ENCODE assay signal across 8 cellular contexts in the genomic region with DNA sequence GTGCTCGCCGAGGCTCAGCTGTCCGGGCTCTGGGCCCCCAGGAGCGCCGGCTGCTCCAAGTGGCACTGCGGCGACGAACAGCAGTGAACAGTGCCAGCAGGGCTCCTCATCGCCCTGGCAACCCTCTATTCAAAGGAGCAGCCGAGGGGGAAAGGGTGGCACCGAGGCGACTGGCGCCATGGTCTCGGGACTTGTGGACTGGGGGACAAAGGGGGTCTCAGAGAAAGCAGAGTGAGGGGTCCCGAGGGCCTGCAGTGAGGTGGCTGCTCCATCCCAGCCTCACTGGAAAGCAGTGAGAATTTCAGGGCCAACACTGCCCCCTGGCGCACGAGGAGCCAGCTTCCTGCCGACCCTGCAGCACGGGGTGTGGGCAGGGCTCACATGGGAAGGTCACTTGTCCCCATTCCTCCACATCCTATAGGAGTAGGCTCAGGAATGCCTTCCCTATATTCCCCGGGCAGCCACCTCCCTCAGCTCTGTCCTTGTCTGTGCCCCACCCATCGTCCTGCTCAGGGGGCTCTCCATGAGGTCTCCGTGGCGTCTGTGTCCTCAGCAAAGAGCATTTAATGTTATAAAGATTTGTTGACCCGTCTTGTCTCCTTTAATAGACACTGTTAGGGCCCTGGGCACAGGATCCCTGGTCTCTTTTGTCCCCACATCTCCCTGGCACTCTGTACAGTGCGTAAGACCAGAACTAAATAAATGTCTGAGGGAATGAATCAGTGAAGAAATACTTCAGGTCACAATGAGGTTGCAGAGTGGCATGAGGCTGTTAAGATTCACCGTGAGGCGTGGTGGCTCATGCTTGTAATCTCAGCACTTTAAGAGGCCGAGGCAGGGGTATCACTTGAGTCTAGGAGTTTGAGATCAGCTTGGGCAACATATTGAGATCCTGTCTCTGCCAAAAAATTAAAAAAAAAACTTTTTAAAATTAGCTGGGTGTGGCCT. TPM values are rescaled to one million over a fixed set of nuclear protein-coding genes. Genes with fewer than 3 reads are reported as not detected.
DNase-seq lines count a peak whose midpoint lies in the region; FAIRE-seq and TF ChIP-seq lines count a peak whose summit lies in the region.

No MANE protein-coding gene starts in this region.

- H3K27me3 Mint-ChIP-seq in activated naive CD8-positive, alpha-beta T cell treated with anti-CD3 and anti-CD28 coated beads for 36 hours: peaks cover 4% of the 10 kb centered on the region

- no peak overlapping the region for H3K4me3 Mint-ChIP-seq in activated naive CD8-positive, alpha-beta T cell treated with anti-CD3 and anti-CD28 coated beads for 36 hours

- peak; percentile 36 to 53 (median 42) for TF ChIP-seq CTCF in uterus (IDR thresholded peaks at IDR 0.05)

- no peaks in the 10 kb centered on the region for H3K27me3 ChIP-seq in uterus

- no peak for TF ChIP-seq POLR2A in uterus (IDR thresholded peaks at IDR 0.05)

- no peak for TF ChIP-seq EP300 in Ishikawa (IDR thresholded peaks at IDR 0.05; ENCODE audit: borderline replicate concordance)

- TF ChIP-seq RAD21 in Ishikawa (IDR thresholded peaks at IDR 0.05; ENCODE audit: low read depth): peak; percentile 82

- no peak overlapping the region for H3K27ac Mint-ChIP-seq in activated naive CD8-positive, alpha-beta T cell treated with anti-CD3 and anti-CD28 coated beads for 36 hours

- peak; percentile 87 for DNase-seq in D341Med (ENCODE audit: low spot score)
- peak; percentile 83 to 92 for DNase-seq in SHP77 (lab: John Stamatoyannopoulos, UW)
- peak; percentile 66 for DNase-seq in activated naive CD8-positive, alpha-beta T cell treated with anti-CD3 and anti-CD28 coated beads for 36 hours
- DNase-seq in head of caudate nucleus: peak; percentile 54 to 94 (median 87)
- peak; percentile 73 to 97 (median 89) for DNase-seq in posterior cingulate gyrus
- no peak for DNase-seq in uterus
- DNase-seq in HTR-8/SVneo (ENCODE audit: insufficient read length, low spot score): no peak

- H3K4me3 ChIP-seq in uterus: no peak overlapping the region

- intact Hi-C loops in head of caudate nucleus (cut with DNase I) (loop anchor here (1.0 kb wide), 1 partner anchor 75 kb away; a partner anchor contains a TSS), posterior cingulate gyrus (cut with DNase I) (loop anchor here (5.0 to 10.0 kb wide), 2 partner anchors 72 to 186 kb away; a partner anchor contains a TSS), uterus (cut with DNase I; ENCODE audit: low total_unique reads) (no loop called here)

- no peak for FAIRE-seq in HTR-8/SVneo (lab: Jason Lieb, UNC)

- H3K4me1 ChIP-seq in uterus: no peaks in the 10 kb centered on the region

- H3K4me1 Mint-ChIP-seq in activated naive CD8-positive, alpha-beta T cell treated with anti-CD3 and anti-CD28 coated beads for 36 hours: peaks cover 9% of the 10 kb centered on the region

- H3K9me3 Mint-ChIP-seq in activated naive CD8-positive, alpha-beta T cell treated with anti-CD3 and anti-CD28 coated beads for 36 hours: no peaks in the 10 kb centered on the region

- no peaks in the 10 kb centered on the region for H3K36me3 Mint-ChIP-seq in activated naive CD8-positive, alpha-beta T cell treated with anti-CD3 and anti-CD28 coated beads for 36 hours

- H3K9me3 ChIP-seq in uterus: no peaks in the 10 kb centered on the region

- no peaks in the 10 kb centered on the region for H3K36me3 ChIP-seq in uterus

- no peak overlapping the region for H3K27ac ChIP-seq in uterus

TF ChIP-seq in Ishikawa, 13 proteins besides CTCF, POLR2A, EP300 and RAD21:
- TF ChIP-seq, protein P1, sequence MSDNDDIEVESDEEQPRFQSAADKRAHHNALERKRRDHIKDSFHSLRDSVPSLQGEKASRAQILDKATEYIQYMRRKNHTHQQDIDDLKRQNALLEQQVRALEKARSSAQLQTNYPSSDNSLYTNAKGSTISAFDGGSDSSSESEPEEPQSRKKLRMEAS (IDR thresholded peaks at IDR 0.05): peak; percentile 55; the same call in 1 of the 2 replicates
- TF ChIP-seq EGR1 (IDR thresholded peaks at IDR 0.05) (no peak), TAF1 (IDR thresholded peaks at IDR 0.05; ENCODE audit: low read depth) (no peak), CREB1 (IDR thresholded peaks at IDR 0.05; ENCODE audit: low read depth) (no peak), ZBTB7A (IDR thresholded peaks at IDR 0.05; ENCODE audit: low read depth) (0 out of 2 replicates have a peak, but pooled peaks have one; percentile 50), FOXM1 (IDR thresholded peaks at IDR 0.05; ENCODE audit: borderline replicate concordance, low read depth) (no peak), TEAD4 (IDR thresholded peaks at IDR 0.05) (no peak), NFIC (IDR thresholded peaks at IDR 0.05) (no peak), CEBPB (IDR thresholded peaks at IDR 0.05) (no peak), TCF12 (IDR thresholded peaks at IDR 0.05; ENCODE audit: low read depth) (no peak), YY1 (IDR thresholded peaks at IDR 0.05; ENCODE audit: low read depth) (no peak; the same call in 1 of the 2 replicates)
- TF ChIP-seq, protein P2, sequence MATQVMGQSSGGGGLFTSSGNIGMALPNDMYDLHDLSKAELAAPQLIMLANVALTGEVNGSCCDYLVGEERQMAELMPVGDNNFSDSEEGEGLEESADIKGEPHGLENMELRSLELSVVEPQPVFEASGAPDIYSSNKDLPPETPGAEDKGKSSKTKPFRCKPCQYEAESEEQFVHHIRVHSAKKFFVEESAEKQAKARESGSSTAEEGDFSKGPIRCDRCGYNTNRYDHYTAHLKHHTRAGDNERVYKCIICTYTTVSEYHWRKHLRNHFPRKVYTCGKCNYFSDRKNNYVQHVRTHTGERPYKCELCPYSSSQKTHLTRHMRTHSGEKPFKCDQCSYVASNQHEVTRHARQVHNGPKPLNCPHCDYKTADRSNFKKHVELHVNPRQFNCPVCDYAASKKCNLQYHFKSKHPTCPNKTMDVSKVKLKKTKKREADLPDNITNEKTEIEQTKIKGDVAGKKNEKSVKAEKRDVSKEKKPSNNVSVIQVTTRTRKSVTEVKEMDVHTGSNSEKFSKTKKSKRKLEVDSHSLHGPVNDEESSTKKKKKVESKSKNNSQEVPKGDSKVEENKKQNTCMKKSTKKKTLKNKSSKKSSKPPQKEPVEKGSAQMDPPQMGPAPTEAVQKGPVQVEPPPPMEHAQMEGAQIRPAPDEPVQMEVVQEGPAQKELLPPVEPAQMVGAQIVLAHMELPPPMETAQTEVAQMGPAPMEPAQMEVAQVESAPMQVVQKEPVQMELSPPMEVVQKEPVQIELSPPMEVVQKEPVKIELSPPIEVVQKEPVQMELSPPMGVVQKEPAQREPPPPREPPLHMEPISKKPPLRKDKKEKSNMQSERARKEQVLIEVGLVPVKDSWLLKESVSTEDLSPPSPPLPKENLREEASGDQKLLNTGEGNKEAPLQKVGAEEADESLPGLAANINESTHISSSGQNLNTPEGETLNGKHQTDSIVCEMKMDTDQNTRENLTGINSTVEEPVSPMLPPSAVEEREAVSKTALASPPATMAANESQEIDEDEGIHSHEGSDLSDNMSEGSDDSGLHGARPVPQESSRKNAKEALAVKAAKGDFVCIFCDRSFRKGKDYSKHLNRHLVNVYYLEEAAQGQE (IDR thresholded peaks at IDR 0.05; ENCODE audit: low read depth): no peak
- TF ChIP-seq, protein P3, sequence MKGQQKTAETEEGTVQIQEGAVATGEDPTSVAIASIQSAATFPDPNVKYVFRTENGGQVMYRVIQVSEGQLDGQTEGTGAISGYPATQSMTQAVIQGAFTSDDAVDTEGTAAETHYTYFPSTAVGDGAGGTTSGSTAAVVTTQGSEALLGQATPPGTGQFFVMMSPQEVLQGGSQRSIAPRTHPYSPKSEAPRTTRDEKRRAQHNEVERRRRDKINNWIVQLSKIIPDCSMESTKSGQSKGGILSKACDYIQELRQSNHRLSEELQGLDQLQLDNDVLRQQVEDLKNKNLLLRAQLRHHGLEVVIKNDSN (IDR thresholded peaks at IDR 0.05): 0 out of 2 replicates have a peak, but pooled peaks have one; percentile 32

RNA-seq across cellular contexts. Expression of a gene that starts 26.4 kb away (rescaled TPM):
- total RNA-seq in activated naive CD8-positive, alpha-beta T cell treated with anti-CD3 and anti-CD28 coated beads for 36 hours: 10 to 100 TPM; 36.3 to 37.8 TPM
- 10 to 100 TPM in 1 of 4 donors, 1 to 10 TPM in 3; 1.5 to 17.0 (median 5.4) TPM for total RNA-seq in uterus

RNA-seq across cellular contexts. Expression of a gene that starts 40.1 kb away (rescaled TPM):
- total RNA-seq in activated naive CD8-positive, alpha-beta T cell treated with anti-CD3 and anti-CD28 coated beads for 36 hours: 10 to 100 TPM; 26.8 to 31.1 TPM
- total RNA-seq in uterus: 10 to 100 TPM in 3 of 4 donors, 1 to 10 TPM in 1; 2.3 to 19.4 (median 13.7) TPM

Comparison
In these comparisons a context has a peak if more than half of its experiments do, and no peak if none do; other contexts are left out.
1. DNase-seq: peak in D341Med (single experiment), SHP77 (2 of 2), activated naive CD8-positive, alpha-beta T cell treated with anti-CD3 and anti-CD28 coated beads for 36 hours (single experiment), head of caudate nucleus (42 of 42) and posterior cingulate gyrus (10 of 10); none in uterus (0 of 2) and HTR-8/SVneo (single experiment).